ENCODE assay signal across 8 cellular contexts in genomic region chr7:107661081-107661864, GRCh38. TPM values are rescaled to one million over a fixed set of nuclear protein-coding genes. Genes with fewer than 3 reads are reported as not detected.
A peak's percentile ranks its signal among the peaks of the same experiment; 100 is the strongest.
DNase-seq lines count a peak whose midpoint lies in the region; ATAC-seq, FAIRE-seq and TF ChIP-seq lines count a peak whose summit lies in the region.

No MANE protein-coding gene starts in this region.

- peak; percentile 99 for TF ChIP-seq CTCF in HEK293 (tag by site-specific recombination; IDR thresholded peaks at IDR 0.05)
- TF ChIP-seq CTCF in gastroesophageal sphincter (IDR thresholded peaks at IDR 0.05) = peak in 2 of 4 experiments; percentile 14 to 17
- no peak for TF ChIP-seq CTCF in pancreas (IDR thresholded peaks at IDR 0.05)

- H3K4me1 ChIP-seq in HEK293 (ENCODE audit: control insufficient read depth, insufficient read depth, low read length) (no peaks in the 10 kb centered on the region), gastroesophageal sphincter (peaks cover 0 to 20% (median 11%) of the 10 kb centered on the region in 3 donors), pancreas (peaks cover 0 to 6% (median 0%) of the 10 kb centered on the region in 3 donors)

- intact Hi-C loops in activated T-helper 2 cell treated with anti-CD3 and anti-CD28 coated beads, Interferon-gamma antibody, Interleukin-2, Interleukin-4, amounts not matched to agents 10 μg/mL and 5 μg/mL and 100 μg/mL, durations not matched to agents 14 hours and 24 hours and 36 hours (cut with micrococcal nuclease) = loop anchor here (5.0 to 10.0 kb wide), 3 partner anchors 199 to 1856 kb away; no protein-coding TSS in a partner anchor
- intact Hi-C loops in pancreas (cut with DNase I) = no loop called here

- 0% methylated on average over 4 of the region's 73 CpGs; no CpG with 5 or more reads in 1 of the 2 donors for WGBS in gastroesophageal sphincter (ENCODE audit: low coverage in 1 of 2), 2 donors
- 1% methylated on average over 67 to 73 of the region's 73 CpGs for WGBS in pancreas, 2 donors

- peak; percentile 62 for ATAC-seq in gastroesophageal sphincter
- peak; percentile 93 to 97 (median 94) for ATAC-seq in pancreas
- no peak for ATAC-seq in GM19455 (IDR thresholded peaks at IDR 0.05; ENCODE audit: unreplicated experiment)
- no peak for ATAC-seq in GM19452 (IDR thresholded peaks at IDR 0.05; ENCODE audit: unreplicated experiment)

- H3K27ac ChIP-seq in HEK293 (ENCODE audit: extremely low read depth, low read depth, low read length) = no peak overlapping the region; the same call in 1 of the 2 replicates
- H3K27ac ChIP-seq in gastroesophageal sphincter = no peak overlapping the region
- no peak overlapping the region for H3K27ac ChIP-seq in pancreas

- DNase-seq in DMS53 treated with DMSO at 0.1 percent for 48 hours (lab: John Stamatoyannopoulos, UW; ENCODE audit: unreplicated experiment) = peak; percentile 71
- DNase-seq in NCI-H510A treated with DMSO at 0.1 percent for 48 hours (lab: John Stamatoyannopoulos, UW) = peak; percentile 2
- DNase-seq in activated T-helper 2 cell treated with anti-CD3 and anti-CD28 coated beads, Interferon-gamma antibody, Interleukin-2, Interleukin-4, amounts not matched to agents 10 μg/mL and 5 μg/mL and 100 μg/mL, durations not matched to agents 14 hours and 24 hours and 36 hours (ENCODE audit: low spot score) = peak; percentile 54
- peak; percentile 48 to 92 (median 67) for DNase-seq in pancreas

- no peak for FAIRE-seq in pancreas (lab: Jason Lieb, UNC)

- H3K27me3 ChIP-seq in gastroesophageal sphincter (peaks cover 59% of the 10 kb centered on the region), pancreas (no peaks in the 10 kb centered on the region)

- CTCF ChIA-PET in HEK293 (lab: Yijun Ruan, JAX) = interaction anchor here (0.6 kb wide), 1 partner anchor 453 kb away, joined by 3 read pairs; no protein-coding TSS in a partner anchor

- peak overlapping the region; percentile 94 for H3K4me3 Mint-ChIP-seq in activated T-helper 2 cell treated with anti-CD3 and anti-CD28 coated beads, Interferon-gamma antibody, Interleukin-2, Interleukin-4, amounts not matched to agents 10 μg/mL and 5 μg/mL and 100 μg/mL, durations not matched to agents 14 hours and 24 hours and 36 hours (ENCODE audit: low read depth)

- H3K9me3 Mint-ChIP-seq in activated T-helper 2 cell treated with anti-CD3 and anti-CD28 coated beads, Interferon-gamma antibody, Interleukin-2, Interleukin-4, amounts not matched to agents 10 μg/mL and 5 μg/mL and 100 μg/mL, durations not matched to agents 14 hours and 24 hours and 36 hours = no peaks in the 10 kb centered on the region

- no peaks in the 10 kb centered on the region for H3K36me3 Mint-ChIP-seq in activated T-helper 2 cell treated with anti-CD3 and anti-CD28 coated beads, Interferon-gamma antibody, Interleukin-2, Interleukin-4, amounts not matched to agents 10 μg/mL and 5 μg/mL and 100 μg/mL, durations not matched to agents 14 hours and 24 hours and 36 hours (ENCODE audit: low read depth)

- peak overlapping the region; percentile 82 for H3K27ac Mint-ChIP-seq in activated T-helper 2 cell treated with anti-CD3 and anti-CD28 coated beads, Interferon-gamma antibody, Interleukin-2, Interleukin-4, amounts not matched to agents 10 μg/mL and 5 μg/mL and 100 μg/mL, durations not matched to agents 14 hours and 24 hours and 36 hours

- no peaks in the 10 kb centered on the region for H3K27me3 Mint-ChIP-seq in activated T-helper 2 cell treated with anti-CD3 and anti-CD28 coated beads, Interferon-gamma antibody, Interleukin-2, Interleukin-4, amounts not matched to agents 10 μg/mL and 5 μg/mL and 100 μg/mL, durations not matched to agents 14 hours and 24 hours and 36 hours (ENCODE audit: low read depth)

- POLR2A ChIA-PET in HEK293 (lab: Yijun Ruan, JAX) = interaction anchor here (0.8 to 1.2 kb wide), 2 partner anchors 82 to 98 kb away, joined by 3 to 5 read pairs; partner anchors contain the start of genes CBLL1, COG5 and DUS4L

- H3K9me3 ChIP-seq in HEK293 (ENCODE audit: control insufficient read depth, insufficient read depth, low read depth, low read length) = no peaks in the 10 kb centered on the region
- H3K9me3 ChIP-seq in gastroesophageal sphincter = no peaks in the 10 kb centered on the region
- no peaks in the 10 kb centered on the region for H3K9me3 ChIP-seq in pancreas

- H3K4me3 ChIP-seq in HEK293 (ENCODE audit: low read depth, low read length) = peak overlapping the region; percentile 57
- peak overlapping the region; percentile 15 to 56 for H3K4me3 ChIP-seq in gastroesophageal sphincter
- peak overlapping the region; percentile 18 to 54 (median 38) for H3K4me3 ChIP-seq in pancreas

- peaks cover 39% of the 10 kb centered on the region for H3K4me1 Mint-ChIP-seq in activated T-helper 2 cell treated with anti-CD3 and anti-CD28 coated beads, Interferon-gamma antibody, Interleukin-2, Interleukin-4, amounts not matched to agents 10 μg/mL and 5 μg/mL and 100 μg/mL, durations not matched to agents 14 hours and 24 hours and 36 hours (ENCODE audit: low read depth)

- TF ChIP-seq EP300 in gastroesophageal sphincter (IDR thresholded peaks at IDR 0.05) = no peak

- TF ChIP-seq POLR2A in gastroesophageal sphincter (IDR thresholded peaks at IDR 0.05) = no peak

- no peaks in the 10 kb centered on the region for H3K36me3 ChIP-seq in HEK293 (ENCODE audit: control insufficient read depth in 2 of 2, insufficient read depth in 1 of 2, low read length in 2 of 2)
- H3K36me3 ChIP-seq in gastroesophageal sphincter = no peaks in the 10 kb centered on the region
- no peaks in the 10 kb centered on the region for H3K36me3 ChIP-seq in pancreas

TF ChIP-seq in HEK293, 187 proteins besides CTCF, POLR2A, EP300 and RAD21 (continues in another document):
- TF ChIP-seq ZNF558 (tag by site-specific recombination; IDR thresholded peaks at IDR 0.05) (no peak), ZNF184 (tag by site-specific recombination; IDR thresholded peaks at IDR 0.05) (no peak), ZNF561 (tag by site-specific recombination; IDR thresholded peaks at IDR 0.05; ENCODE audit: borderline replicate concordance) (peak; percentile 69), SALL2 (tag by site-specific recombination; IDR thresholded peaks at IDR 0.05; ENCODE audit: borderline replicate concordance) (no peak), MEIS1 (CRISPR knock-in tag; IDR thresholded peaks at IDR 0.05; ENCODE audit: borderline replicate concordance) (no peak), SP2 (tag by site-specific recombination; IDR thresholded peaks at IDR 0.05) (no peak), HOXA7 (CRISPR knock-in tag; IDR thresholded peaks at IDR 0.05; ENCODE audit: borderline replicate concordance) (no peak), ZNF341 (tag by site-specific recombination; IDR thresholded peaks at IDR 0.05; ENCODE audit: low read depth) (peak; percentile 51; the same call in 1 of the 2 replicates), ZNF701 (tag by site-specific recombination; IDR thresholded peaks at IDR 0.05) (no peak), MYNN (tag by site-specific recombination; IDR thresholded peaks at IDR 0.05; ENCODE audit: borderline replicate concordance) (no peak), ZNF24 (tag by site-specific recombination; IDR thresholded peaks at IDR 0.05) (no peak), ZNF266 (tag by site-specific recombination; IDR thresholded peaks at IDR 0.05; ENCODE audit: low read depth) (no peak), ZNF138 (tag by site-specific recombination; IDR thresholded peaks at IDR 0.05; ENCODE audit: borderline replicate concordance) (no peak), PRDM4 (tag by site-specific recombination; IDR thresholded peaks at IDR 0.05) (no peak), ZNF785 (tag by site-specific recombination; IDR thresholded peaks at IDR 0.05) (no peak), KLF9 (tag by site-specific recombination; IDR thresholded peaks at IDR 0.05; ENCODE audit: low read depth) (no peak)
- TF ChIP-seq, protein P1, sequence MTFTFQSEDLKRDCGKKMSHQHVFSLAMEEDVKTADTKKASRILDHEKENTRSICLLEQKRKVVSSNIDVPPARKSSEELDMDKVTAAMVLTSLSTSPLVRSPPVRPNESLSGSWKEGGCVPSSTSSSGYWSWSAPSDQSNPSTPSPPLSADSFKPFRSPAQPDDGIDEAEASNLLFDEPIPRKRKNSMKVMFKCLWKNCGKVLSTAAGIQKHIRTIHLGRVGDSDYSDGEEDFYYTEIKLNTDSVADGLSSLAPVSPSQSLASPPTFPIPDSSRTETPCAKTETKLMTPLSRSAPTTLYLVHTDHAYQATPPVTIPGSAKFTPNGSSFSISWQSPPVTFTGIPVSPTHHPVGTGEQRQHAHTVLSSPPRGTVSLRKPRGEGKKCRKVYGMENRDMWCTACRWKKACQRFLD (tag by site-specific recombination; IDR thresholded peaks at IDR 0.05) = no peak

RNA-seq across cellular contexts. Expression of gene SLC26A4, which starts 0.6 kb away (rescaled TPM):
- total RNA-seq in activated T-helper 2 cell treated with anti-CD3 and anti-CD28 coated beads, Interferon-gamma antibody, Interleukin-2, Interleukin-4, amounts not matched to agents 10 μg/mL and 5 μg/mL and 100 μg/mL, durations not matched to agents 14 hours and 24 hours and 36 hours = 3.6 and 3.9 TPM in 2 replicates
- 1 to 10 TPM in 2 of 4 donors, under 1 TPM in 2; 0.42 to 6.1 (median 1.4) TPM for total RNA-seq in gastroesophageal sphincter
- 1 to 10 TPM in 1 of 6 donors, under 1 TPM in 5; 0.15 to 1.0 (median 0.44) TPM for total RNA-seq in pancreas
- 1 to 10 TPM in 1 of 2 donors, under 1 TPM in 1; 0.72 to 2.0 TPM for polyA plus RNA-seq in pancreas

Comparison
In these comparisons a context has a peak if more than half of its experiments do, and no peak if none do; other contexts are left out.
1. DNase-seq: peak in every context shown above with its lines; median percentile 71 in DMS53 treated with DMSO at 0.1 percent for 48 hours; 67 in pancreas; 54 in activated T-helper 2 cell treated with anti-CD3 and anti-CD28 coated beads, Interferon-gamma antibody, Interleukin-2, Interleukin-4, amounts not matched to agents 10 μg/mL and 5 μg/mL and 100 μg/mL, durations not matched to agents 14 hours and 24 hours and 36 hours; 2 in NCI-H510A treated with DMSO at 0.1 percent for 48 hours.
2. ATAC-seq: peak in gastroesophageal sphincter (single experiment) and pancreas (4 of 4); none in GM19455 (single experiment) and GM19452 (single experiment).
3. Peak in every context shown above with its lines, with median percentiles within 50 percentile points of each other: H3K4me3 ChIP-seq.